Comparison of ENCODE assay signal across 9 cellular contexts in genomic region chr10:13102002-13102794, GRCh38. TPM values are rescaled to one million over a fixed set of nuclear protein-coding genes. Genes with fewer than 3 reads are reported as not detected.
A peak's percentile ranks its signal among the peaks of the same experiment; 100 is the strongest.
DNase-seq lines count a peak whose midpoint lies in the region; ATAC-seq and TF ChIP-seq lines count a peak whose summit lies in the region.
"Had no signal": no experiment of that assay in that cellular context is flagged by ENCODE, and none has a peak within 500 bp of the region (broad histone marks: within the 10 kb centered on the region; RNA-seq: fewer than 3 reads in every experiment).

No MANE protein-coding gene starts in this region.

- H3K27ac ChIP-seq in gastroesophageal sphincter: peak overlapping the region; percentile 6 to 99 (median 74)

- intact Hi-C loops in activated CD8-positive, alpha-beta T cell treated with anti-CD3 and anti-CD28 coated beads for 36 hours (cut with micrococcal nuclease): no loop called here
- intact Hi-C loops in sciatic nerve (cut with DNase I): no loop called here

- peaks cover 7% of the 10 kb centered on the region for H3K36me3 Mint-ChIP-seq in activated CD8-positive, alpha-beta T cell treated with anti-CD3 and anti-CD28 coated beads for 36 hours (ENCODE audit: low read depth)
- no peaks in the 10 kb centered on the region for H3K36me3 Mint-ChIP-seq in nephron progenitor cell (ENCODE audit: low read depth)
- no peaks in the 10 kb centered on the region for H3K36me3 Mint-ChIP-seq in progenitor cell of endocrine pancreas (ENCODE audit: insufficient read depth)

- H3K4me1 ChIP-seq in gastroesophageal sphincter: peaks cover 0 to 46% (median 7%) of the 10 kb centered on the region in 3 donors

- H3K27ac Mint-ChIP-seq in activated CD8-positive, alpha-beta T cell treated with anti-CD3 and anti-CD28 coated beads for 36 hours: peak overlapping the region; percentile 28
- H3K27ac Mint-ChIP-seq in nephron progenitor cell (no peak overlapping the region), progenitor cell of endocrine pancreas (no peak overlapping the region)

- POLR2A ChIA-PET in GM10248 (lab: Yijun Ruan, JAX): no interaction called here
- POLR2A ChIA-PET in activated CD8-positive, alpha-beta T cell treated with anti-CD3 and anti-CD28 coated beads for 36 hours (lab: Charles Lee): no interaction called here

- no peaks in the 10 kb centered on the region for H3K9me3 Mint-ChIP-seq in activated CD8-positive, alpha-beta T cell treated with anti-CD3 and anti-CD28 coated beads for 36 hours
- H3K9me3 Mint-ChIP-seq in nephron progenitor cell (no peaks in the 10 kb centered on the region), progenitor cell of endocrine pancreas (ENCODE audit: low read depth) (no peaks in the 10 kb centered on the region)

- ATAC-seq in activated CD8-positive, alpha-beta T cell treated with anti-CD3 and anti-CD28 coated beads for 36 hours: no peak
- ATAC-seq in gastroesophageal sphincter (peak; percentile 19), sciatic nerve (peak; percentile 19), HG02798 (IDR thresholded peaks at IDR 0.05; ENCODE audit: poor library complexity, unreplicated experiment) (no peak), HG02885 (IDR thresholded peaks at IDR 0.05; ENCODE audit: poor library complexity, unreplicated experiment) (no peak)

- no peak for TF ChIP-seq CTCF in GM10248 (IDR thresholded peaks at IDR 0.05; ENCODE audit: control extremely low read depth, extremely low read depth, low read depth, missing control alignments)
- no peak for TF ChIP-seq CTCF in activated CD8-positive, alpha-beta T cell treated with anti-CD3 and anti-CD28 coated beads for 36 hours (IDR thresholded peaks at IDR 0.05)
- TF ChIP-seq CTCF in gastroesophageal sphincter (IDR thresholded peaks at IDR 0.05): no peak
- no peak for TF ChIP-seq CTCF in nephron progenitor cell (IDR thresholded peaks at IDR 0.05)
- TF ChIP-seq CTCF in progenitor cell of endocrine pancreas (IDR thresholded peaks at IDR 0.05; ENCODE audit: unreplicated experiment): no peak

- no peak for TF ChIP-seq POLR2A in gastroesophageal sphincter (IDR thresholded peaks at IDR 0.05)

- DNase-seq in GM10248 (ENCODE audit: extremely low spot score) (peak; percentile 39), sciatic nerve (ENCODE audit: low spot score) (no peak), nephron progenitor cell (no peak), progenitor cell of endocrine pancreas (ENCODE audit: low spot score, unreplicated experiment) (no peak)
- DNase-seq in activated CD8-positive, alpha-beta T cell treated with anti-CD3 and anti-CD28 coated beads for 36 hours: no peak
- DNase-seq: NCI-H524 treated with DMSO at 0.1 percent for 48 hours had no signal

- CTCF ChIA-PET in GM10248 (lab: Yijun Ruan, JAX): interaction anchor here (0.7 to 1.6 kb wide), 2 partner anchors 14 to 1319 kb away, joined by 3 read pairs; no protein-coding TSS in a partner anchor
- CTCF ChIA-PET in activated CD8-positive, alpha-beta T cell treated with anti-CD3 and anti-CD28 coated beads for 36 hours (lab: Charles Lee): interaction anchor here (1.0 kb wide), 1 partner anchor 210 kb away, joined by 3 read pairs; no protein-coding TSS in a partner anchor

- no peaks in the 10 kb centered on the region for H3K27me3 ChIP-seq in gastroesophageal sphincter

- no peaks in the 10 kb centered on the region for H3K9me3 ChIP-seq in gastroesophageal sphincter

- TF ChIP-seq EP300 in gastroesophageal sphincter (IDR thresholded peaks at IDR 0.05): no peak

- H3K36me3 ChIP-seq in gastroesophageal sphincter: peaks cover 0 to 11% of the 10 kb centered on the region in 2 donors

- peaks cover 45% of the 10 kb centered on the region for H3K4me1 Mint-ChIP-seq in activated CD8-positive, alpha-beta T cell treated with anti-CD3 and anti-CD28 coated beads for 36 hours (ENCODE audit: low read depth)
- H3K4me1 Mint-ChIP-seq in nephron progenitor cell (peaks cover 12% of the 10 kb centered on the region), progenitor cell of endocrine pancreas (ENCODE audit: low read depth) (peaks cover 7% of the 10 kb centered on the region)

- WGBS in gastroesophageal sphincter (ENCODE audit: low coverage in 1 of 2), 2 donors: 60 to 62% methylated on average over 5 to 13 of the region's 13 CpGs

- peak overlapping the region; percentile 28 for H3K4me3 Mint-ChIP-seq in activated CD8-positive, alpha-beta T cell treated with anti-CD3 and anti-CD28 coated beads for 36 hours
- H3K4me3 Mint-ChIP-seq in nephron progenitor cell (no peak overlapping the region), progenitor cell of endocrine pancreas (ENCODE audit: low read depth) (no peak overlapping the region)

- no peaks in the 10 kb centered on the region for H3K27me3 Mint-ChIP-seq in activated CD8-positive, alpha-beta T cell treated with anti-CD3 and anti-CD28 coated beads for 36 hours
- H3K27me3 Mint-ChIP-seq in nephron progenitor cell (ENCODE audit: low read depth, poor library complexity) (peaks cover 17% of the 10 kb centered on the region), progenitor cell of endocrine pancreas (peaks cover 26% of the 10 kb centered on the region)

- peak overlapping the region in 1 of 2 donors; percentile 32 for H3K4me3 ChIP-seq in gastroesophageal sphincter

RNA-seq across cellular contexts. Expression of gene OPTN, which starts 2.2 kb away (rescaled TPM):
- total RNA-seq in activated CD8-positive, alpha-beta T cell treated with anti-CD3 and anti-CD28 coated beads for 36 hours: 10 to 100 TPM; 32.0 to 33.0 TPM
- total RNA-seq in gastroesophageal sphincter (100 to 1,000 TPM in 1 of 4 donors, 10 to 100 TPM in 3; 69.0 to 103 (median 82.2) TPM), sciatic nerve (118 TPM), progenitor cell of endocrine pancreas (6.2 and 6.8 TPM in 2 replicates)

RNA-seq across cellular contexts. Expression of gene MCM10, which starts 59.2 kb away (rescaled TPM):
- total RNA-seq in activated CD8-positive, alpha-beta T cell treated with anti-CD3 and anti-CD28 coated beads for 36 hours: 10 to 100 TPM; 65.4 to 69.0 TPM
- total RNA-seq in gastroesophageal sphincter (1 to 10 TPM in 1 of 4 donors, under 1 TPM in 1, not detected in 2; 0.08 to 1.1 TPM), sciatic nerve (0.45 TPM), progenitor cell of endocrine pancreas (20.2 and 21.4 TPM in 2 replicates)

Comparison
In these comparisons a context has a peak if more than half of its experiments do, and no peak if none do; other contexts are left out.
1. ATAC-seq: peak in gastroesophageal sphincter (single experiment) and sciatic nerve (single experiment); none in activated CD8-positive, alpha-beta T cell treated with anti-CD3 and anti-CD28 coated beads for 36 hours (single experiment), HG02798 (single experiment) and HG02885 (single experiment).